ENCODE assay signal across 3 cellular contexts in the genomic region with DNA sequence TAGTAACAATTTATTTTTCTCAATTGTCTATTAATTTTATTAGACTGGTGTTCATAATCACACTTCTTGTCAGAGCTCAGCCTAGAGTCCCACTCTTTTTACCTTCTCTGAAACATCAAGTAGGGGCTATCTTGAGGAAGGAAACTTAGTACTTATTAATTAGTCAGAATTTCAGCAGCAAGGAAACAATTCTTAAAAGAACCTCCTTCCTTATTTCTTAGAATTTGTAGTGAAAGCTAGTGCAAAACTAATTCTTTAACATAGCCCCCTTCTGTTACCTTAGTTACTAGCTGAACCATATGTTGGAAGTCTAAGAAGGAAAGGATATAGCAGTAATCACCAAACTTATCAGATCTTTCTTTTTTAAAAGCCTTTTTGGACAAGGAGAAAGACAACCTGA.
A peak's percentile ranks its signal among the peaks of the same experiment; 100 is the strongest.
TF ChIP-seq lines count a peak whose summit lies in the region.

No MANE protein-coding gene starts in this region.

TF ChIP-seq in SK-N-SH treated with all-trans-retinoic acid at 6 μM for 48 hours, 23 proteins besides CTCF, POLR2A, EP300 and RAD21:
- no peak for TF ChIP-seq BACH2 (CRISPR knock-in tag; IDR thresholded peaks at IDR 0.05; ENCODE audit: borderline replicate concordance)
- peak; percentile 59 for TF ChIP-seq ISL1 (CRISPR knock-in tag; IDR thresholded peaks at IDR 0.05)
- TF ChIP-seq TOX (CRISPR knock-in tag; IDR thresholded peaks at IDR 0.05; ENCODE audit: borderline replicate concordance): no peak
- no peak for TF ChIP-seq ZC3H10 (CRISPR knock-in tag; IDR thresholded peaks at IDR 0.05)
TF ChIP-seq in SK-N-SH treated with all-trans-retinoic acid at 6 μM for 48 hours: peak in this region for 1.

TF ChIP-seq in SK-N-SH, 30 proteins besides CTCF, POLR2A, EP300 and RAD21:
- TF ChIP-seq RFX5 (IDR thresholded peaks at IDR 0.05; ENCODE audit: low read length) (no peak), YY1 (IDR thresholded peaks at IDR 0.05; ENCODE audit: low read depth) (no peak), NFIC (IDR thresholded peaks at IDR 0.05; ENCODE audit: borderline replicate concordance) (no peak), POLR2AphosphoS5 (IDR thresholded peaks at IDR 0.05; ENCODE audit: low read depth, low read length) (no peak), GABPA (IDR thresholded peaks at IDR 0.05; ENCODE audit: low read depth) (no peak), SIN3A (IDR thresholded peaks at IDR 0.05; ENCODE audit: borderline replicate concordance, low read depth, low read length) (no peak), TAF1 (IDR thresholded peaks at IDR 0.05; ENCODE audit: borderline replicate concordance, low read depth, low read length) (no peak)
- TF ChIP-seq, protein P1, sequence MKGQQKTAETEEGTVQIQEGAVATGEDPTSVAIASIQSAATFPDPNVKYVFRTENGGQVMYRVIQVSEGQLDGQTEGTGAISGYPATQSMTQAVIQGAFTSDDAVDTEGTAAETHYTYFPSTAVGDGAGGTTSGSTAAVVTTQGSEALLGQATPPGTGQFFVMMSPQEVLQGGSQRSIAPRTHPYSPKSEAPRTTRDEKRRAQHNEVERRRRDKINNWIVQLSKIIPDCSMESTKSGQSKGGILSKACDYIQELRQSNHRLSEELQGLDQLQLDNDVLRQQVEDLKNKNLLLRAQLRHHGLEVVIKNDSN (IDR thresholded peaks at IDR 0.05; ENCODE audit: borderline replicate concordance, low read depth): no peak
- TF ChIP-seq, protein P2, sequence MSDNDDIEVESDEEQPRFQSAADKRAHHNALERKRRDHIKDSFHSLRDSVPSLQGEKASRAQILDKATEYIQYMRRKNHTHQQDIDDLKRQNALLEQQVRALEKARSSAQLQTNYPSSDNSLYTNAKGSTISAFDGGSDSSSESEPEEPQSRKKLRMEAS (IDR thresholded peaks at IDR 0.05; ENCODE audit: low read depth): no peak
- TF ChIP-seq, protein P3, sequence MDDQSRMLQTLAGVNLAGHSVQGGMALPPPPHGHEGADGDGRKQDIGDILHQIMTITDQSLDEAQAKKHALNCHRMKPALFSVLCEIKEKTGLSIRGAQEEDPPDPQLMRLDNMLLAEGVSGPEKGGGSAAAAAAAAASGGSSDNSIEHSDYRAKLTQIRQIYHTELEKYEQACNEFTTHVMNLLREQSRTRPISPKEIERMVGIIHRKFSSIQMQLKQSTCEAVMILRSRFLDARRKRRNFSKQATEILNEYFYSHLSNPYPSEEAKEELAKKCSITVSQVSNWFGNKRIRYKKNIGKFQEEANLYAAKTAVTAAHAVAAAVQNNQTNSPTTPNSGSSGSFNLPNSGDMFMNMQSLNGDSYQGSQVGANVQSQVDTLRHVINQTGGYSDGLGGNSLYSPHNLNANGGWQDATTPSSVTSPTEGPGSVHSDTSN (IDR thresholded peaks at IDR 0.05): no peak
- TF ChIP-seq, protein P4, sequence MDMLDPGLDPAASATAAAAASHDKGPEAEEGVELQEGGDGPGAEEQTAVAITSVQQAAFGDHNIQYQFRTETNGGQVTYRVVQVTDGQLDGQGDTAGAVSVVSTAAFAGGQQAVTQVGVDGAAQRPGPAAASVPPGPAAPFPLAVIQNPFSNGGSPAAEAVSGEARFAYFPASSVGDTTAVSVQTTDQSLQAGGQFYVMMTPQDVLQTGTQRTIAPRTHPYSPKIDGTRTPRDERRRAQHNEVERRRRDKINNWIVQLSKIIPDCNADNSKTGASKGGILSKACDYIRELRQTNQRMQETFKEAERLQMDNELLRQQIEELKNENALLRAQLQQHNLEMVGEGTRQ (IDR thresholded peaks at IDR 0.05; ENCODE audit: borderline replicate concordance, low read depth, low read length): no peak

TF ChIP-seq in GM23338, 12 proteins besides CTCF, POLR2A, EP300 and RAD21:
- TF ChIP-seq EZH2 (IDR thresholded peaks at IDR 0.05; ENCODE audit: low read depth, unreplicated experiment) (no peak), CREB1 (CRISPR knock-in tag; IDR thresholded peaks at IDR 0.05; ENCODE audit: low read depth) (no peak), STAT1 (IDR thresholded peaks at IDR 0.05; ENCODE audit: unreplicated experiment) (no peak), ZNF114 (CRISPR knock-in tag; IDR thresholded peaks at IDR 0.05) (no peak), POLR2AphosphoS5 (IDR thresholded peaks at IDR 0.05; ENCODE audit: low read depth) (no peak), EZH2phosphoT487 (IDR thresholded peaks at IDR 0.05; ENCODE audit: unreplicated experiment) (no peak), JUNB (IDR thresholded peaks at IDR 0.05; ENCODE audit: unreplicated experiment) (no peak), NANOG (IDR thresholded peaks at IDR 0.05; ENCODE audit: borderline replicate concordance) (no peak), ZNF331 (CRISPR knock-in tag; IDR thresholded peaks at IDR 0.05; ENCODE audit: low read depth) (no peak)
- TF ChIP-seq, protein P5, sequence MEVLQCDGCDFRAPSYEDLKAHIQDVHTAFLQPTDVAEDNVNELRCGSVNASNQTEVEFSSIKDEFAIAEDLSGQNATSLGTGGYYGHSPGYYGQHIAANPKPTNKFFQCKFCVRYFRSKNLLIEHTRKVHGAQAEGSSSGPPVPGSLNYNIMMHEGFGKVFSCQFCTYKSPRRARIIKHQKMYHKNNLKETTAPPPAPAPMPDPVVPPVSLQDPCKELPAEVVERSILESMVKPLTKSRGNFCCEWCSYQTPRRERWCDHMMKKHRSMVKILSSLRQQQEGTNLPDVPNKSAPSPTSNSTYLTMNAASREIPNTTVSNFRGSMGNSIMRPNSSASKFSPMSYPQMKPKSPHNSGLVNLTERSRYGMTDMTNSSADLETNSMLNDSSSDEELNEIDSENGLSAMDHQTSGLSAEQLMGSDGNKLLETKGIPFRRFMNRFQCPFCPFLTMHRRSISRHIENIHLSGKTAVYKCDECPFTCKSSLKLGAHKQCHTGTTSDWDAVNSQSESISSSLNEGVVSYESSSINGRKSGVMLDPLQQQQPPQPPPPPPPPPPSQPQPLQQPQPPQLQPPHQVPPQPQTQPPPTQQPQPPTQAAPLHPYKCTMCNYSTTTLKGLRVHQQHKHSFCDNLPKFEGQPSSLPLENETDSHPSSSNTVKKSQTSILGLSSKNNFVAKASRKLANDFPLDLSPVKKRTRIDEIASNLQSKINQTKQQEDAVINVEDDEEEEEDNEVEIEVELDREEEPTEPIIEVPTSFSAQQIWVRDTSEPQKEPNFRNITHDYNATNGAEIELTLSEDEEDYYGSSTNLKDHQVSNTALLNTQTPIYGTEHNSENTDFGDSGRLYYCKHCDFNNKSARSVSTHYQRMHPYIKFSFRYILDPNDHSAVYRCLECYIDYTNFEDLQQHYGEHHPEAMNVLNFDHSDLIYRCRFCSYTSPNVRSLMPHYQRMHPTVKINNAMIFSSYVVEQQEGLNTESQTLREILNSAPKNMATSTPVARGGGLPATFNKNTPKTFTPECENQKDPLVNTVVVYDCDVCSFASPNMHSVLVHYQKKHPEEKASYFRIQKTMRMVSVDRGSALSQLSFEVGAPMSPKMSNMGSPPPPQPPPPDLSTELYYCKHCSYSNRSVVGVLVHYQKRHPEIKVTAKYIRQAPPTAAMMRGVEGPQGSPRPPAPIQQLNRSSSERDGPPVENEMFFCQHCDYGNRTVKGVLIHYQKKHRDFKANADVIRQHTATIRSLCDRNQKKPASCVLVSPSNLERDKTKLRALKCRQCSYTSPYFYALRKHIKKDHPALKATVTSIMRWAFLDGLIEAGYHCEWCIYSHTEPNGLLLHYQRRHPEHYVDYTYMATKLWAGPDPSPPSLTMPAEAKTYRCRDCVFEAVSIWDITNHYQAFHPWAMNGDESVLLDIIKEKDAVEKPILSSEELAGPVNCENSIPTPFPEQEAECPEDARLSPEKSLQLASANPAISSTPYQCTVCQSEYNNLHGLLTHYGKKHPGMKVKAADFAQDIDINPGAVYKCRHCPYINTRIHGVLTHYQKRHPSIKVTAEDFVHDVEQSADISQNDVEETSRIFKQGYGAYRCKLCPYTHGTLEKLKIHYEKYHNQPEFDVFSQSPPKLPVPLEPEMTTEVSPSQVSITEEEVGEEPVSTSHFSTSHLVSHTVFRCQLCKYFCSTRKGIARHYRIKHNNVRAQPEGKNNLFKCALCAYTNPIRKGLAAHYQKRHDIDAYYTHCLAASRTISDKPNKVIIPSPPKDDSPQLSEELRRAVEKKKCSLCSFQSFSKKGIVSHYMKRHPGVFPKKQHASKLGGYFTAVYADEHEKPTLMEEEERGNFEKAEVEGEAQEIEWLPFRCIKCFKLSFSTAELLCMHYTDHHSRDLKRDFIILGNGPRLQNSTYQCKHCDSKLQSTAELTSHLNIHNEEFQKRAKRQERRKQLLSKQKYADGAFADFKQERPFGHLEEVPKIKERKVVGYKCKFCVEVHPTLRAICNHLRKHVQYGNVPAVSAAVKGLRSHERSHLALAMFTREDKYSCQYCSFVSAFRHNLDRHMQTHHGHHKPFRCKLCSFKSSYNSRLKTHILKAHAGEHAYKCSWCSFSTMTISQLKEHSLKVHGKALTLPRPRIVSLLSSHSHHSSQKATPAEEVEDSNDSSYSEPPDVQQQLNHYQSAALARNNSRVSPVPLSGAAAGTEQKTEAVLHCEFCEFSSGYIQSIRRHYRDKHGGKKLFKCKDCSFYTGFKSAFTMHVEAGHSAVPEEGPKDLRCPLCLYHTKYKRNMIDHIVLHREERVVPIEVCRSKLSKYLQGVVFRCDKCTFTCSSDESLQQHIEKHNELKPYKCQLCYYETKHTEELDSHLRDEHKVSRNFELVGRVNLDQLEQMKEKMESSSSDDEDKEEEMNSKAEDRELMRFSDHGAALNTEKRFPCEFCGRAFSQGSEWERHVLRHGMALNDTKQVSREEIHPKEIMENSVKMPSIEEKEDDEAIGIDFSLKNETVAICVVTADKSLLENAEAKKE (CRISPR knock-in tag; IDR thresholded peaks at IDR 0.05): no peak
- TF ChIP-seq, protein P6, sequence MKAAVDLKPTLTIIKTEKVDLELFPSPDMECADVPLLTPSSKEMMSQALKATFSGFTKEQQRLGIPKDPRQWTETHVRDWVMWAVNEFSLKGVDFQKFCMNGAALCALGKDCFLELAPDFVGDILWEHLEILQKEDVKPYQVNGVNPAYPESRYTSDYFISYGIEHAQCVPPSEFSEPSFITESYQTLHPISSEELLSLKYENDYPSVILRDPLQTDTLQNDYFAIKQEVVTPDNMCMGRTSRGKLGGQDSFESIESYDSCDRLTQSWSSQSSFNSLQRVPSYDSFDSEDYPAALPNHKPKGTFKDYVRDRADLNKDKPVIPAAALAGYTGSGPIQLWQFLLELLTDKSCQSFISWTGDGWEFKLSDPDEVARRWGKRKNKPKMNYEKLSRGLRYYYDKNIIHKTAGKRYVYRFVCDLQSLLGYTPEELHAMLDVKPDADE (IDR thresholded peaks at IDR 0.05): no peak
- TF ChIP-seq, protein P7, sequence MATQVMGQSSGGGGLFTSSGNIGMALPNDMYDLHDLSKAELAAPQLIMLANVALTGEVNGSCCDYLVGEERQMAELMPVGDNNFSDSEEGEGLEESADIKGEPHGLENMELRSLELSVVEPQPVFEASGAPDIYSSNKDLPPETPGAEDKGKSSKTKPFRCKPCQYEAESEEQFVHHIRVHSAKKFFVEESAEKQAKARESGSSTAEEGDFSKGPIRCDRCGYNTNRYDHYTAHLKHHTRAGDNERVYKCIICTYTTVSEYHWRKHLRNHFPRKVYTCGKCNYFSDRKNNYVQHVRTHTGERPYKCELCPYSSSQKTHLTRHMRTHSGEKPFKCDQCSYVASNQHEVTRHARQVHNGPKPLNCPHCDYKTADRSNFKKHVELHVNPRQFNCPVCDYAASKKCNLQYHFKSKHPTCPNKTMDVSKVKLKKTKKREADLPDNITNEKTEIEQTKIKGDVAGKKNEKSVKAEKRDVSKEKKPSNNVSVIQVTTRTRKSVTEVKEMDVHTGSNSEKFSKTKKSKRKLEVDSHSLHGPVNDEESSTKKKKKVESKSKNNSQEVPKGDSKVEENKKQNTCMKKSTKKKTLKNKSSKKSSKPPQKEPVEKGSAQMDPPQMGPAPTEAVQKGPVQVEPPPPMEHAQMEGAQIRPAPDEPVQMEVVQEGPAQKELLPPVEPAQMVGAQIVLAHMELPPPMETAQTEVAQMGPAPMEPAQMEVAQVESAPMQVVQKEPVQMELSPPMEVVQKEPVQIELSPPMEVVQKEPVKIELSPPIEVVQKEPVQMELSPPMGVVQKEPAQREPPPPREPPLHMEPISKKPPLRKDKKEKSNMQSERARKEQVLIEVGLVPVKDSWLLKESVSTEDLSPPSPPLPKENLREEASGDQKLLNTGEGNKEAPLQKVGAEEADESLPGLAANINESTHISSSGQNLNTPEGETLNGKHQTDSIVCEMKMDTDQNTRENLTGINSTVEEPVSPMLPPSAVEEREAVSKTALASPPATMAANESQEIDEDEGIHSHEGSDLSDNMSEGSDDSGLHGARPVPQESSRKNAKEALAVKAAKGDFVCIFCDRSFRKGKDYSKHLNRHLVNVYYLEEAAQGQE (IDR thresholded peaks at IDR 0.05; ENCODE audit: unreplicated experiment): no peak
TF ChIP-seq in GM23338: peak in this region for 0.
